Comparison of ENCODE assay signal across 1 cellular context in the genomic region with DNA sequence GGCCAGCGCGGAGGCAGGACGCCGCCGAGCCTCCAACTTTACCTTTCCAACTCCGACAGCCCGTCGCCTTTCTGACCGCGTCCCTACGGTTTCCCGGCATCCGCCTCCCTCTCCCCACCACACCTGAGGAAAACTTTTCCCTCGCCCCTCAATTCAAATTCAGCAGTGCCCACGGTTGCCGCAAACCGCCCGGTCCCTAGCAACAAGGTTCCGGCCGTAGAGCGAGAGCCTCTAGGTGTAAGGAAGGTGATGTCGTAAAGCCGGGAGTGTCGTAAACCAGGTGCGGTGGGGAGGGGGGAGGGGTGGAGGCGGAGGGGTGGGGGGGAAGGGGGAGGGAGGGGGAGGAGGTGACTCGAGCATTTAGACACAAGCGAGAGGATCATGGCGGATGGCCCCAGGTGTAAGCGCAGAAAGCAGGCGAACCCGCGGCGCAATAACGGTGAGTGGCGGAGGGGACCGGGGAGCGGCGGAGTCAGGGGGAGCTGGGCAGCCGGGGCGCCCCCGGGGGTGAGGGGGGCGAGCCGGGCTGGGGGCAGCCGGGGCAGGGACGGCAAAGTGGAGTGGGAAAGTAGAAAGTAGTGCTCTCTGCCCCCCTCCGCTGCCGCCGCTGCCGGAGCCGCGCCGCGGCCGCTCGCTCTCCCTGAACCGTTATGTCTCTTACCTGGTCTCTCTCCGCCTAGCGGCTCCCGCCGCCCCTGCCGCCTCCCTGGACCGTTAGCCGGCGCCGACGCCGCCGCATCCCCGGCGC.
A peak's percentile ranks its signal among the peaks of the same experiment; 100 is the strongest.
TF ChIP-seq lines count a peak whose summit lies in the region.

Gene ZEB1, plus strand, starts transcription at position 363 of the 748 bp plus-strand sequence. Its CDS starts 19 bp downstream, at position 382.

TF ChIP-seq in Ishikawa, 13 proteins besides CTCF, POLR2A, EP300 and RAD21 (continued from another document):
- TF ChIP-seq, protein P1, sequence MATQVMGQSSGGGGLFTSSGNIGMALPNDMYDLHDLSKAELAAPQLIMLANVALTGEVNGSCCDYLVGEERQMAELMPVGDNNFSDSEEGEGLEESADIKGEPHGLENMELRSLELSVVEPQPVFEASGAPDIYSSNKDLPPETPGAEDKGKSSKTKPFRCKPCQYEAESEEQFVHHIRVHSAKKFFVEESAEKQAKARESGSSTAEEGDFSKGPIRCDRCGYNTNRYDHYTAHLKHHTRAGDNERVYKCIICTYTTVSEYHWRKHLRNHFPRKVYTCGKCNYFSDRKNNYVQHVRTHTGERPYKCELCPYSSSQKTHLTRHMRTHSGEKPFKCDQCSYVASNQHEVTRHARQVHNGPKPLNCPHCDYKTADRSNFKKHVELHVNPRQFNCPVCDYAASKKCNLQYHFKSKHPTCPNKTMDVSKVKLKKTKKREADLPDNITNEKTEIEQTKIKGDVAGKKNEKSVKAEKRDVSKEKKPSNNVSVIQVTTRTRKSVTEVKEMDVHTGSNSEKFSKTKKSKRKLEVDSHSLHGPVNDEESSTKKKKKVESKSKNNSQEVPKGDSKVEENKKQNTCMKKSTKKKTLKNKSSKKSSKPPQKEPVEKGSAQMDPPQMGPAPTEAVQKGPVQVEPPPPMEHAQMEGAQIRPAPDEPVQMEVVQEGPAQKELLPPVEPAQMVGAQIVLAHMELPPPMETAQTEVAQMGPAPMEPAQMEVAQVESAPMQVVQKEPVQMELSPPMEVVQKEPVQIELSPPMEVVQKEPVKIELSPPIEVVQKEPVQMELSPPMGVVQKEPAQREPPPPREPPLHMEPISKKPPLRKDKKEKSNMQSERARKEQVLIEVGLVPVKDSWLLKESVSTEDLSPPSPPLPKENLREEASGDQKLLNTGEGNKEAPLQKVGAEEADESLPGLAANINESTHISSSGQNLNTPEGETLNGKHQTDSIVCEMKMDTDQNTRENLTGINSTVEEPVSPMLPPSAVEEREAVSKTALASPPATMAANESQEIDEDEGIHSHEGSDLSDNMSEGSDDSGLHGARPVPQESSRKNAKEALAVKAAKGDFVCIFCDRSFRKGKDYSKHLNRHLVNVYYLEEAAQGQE (IDR thresholded peaks at IDR 0.05; ENCODE audit: low read depth): no peak
- peak; percentile 20; the same call in 1 of the 2 replicates for TF ChIP-seq TAF1 (IDR thresholded peaks at IDR 0.05; ENCODE audit: low read depth)
- TF ChIP-seq YY1 (IDR thresholded peaks at IDR 0.05; ENCODE audit: low read depth): peak; percentile 68; the same call in 1 of the 2 replicates
- no peak for TF ChIP-seq CEBPB (IDR thresholded peaks at IDR 0.05)
